24 cellular contexts compared by ENCODE assay signal in the genomic region with DNA sequence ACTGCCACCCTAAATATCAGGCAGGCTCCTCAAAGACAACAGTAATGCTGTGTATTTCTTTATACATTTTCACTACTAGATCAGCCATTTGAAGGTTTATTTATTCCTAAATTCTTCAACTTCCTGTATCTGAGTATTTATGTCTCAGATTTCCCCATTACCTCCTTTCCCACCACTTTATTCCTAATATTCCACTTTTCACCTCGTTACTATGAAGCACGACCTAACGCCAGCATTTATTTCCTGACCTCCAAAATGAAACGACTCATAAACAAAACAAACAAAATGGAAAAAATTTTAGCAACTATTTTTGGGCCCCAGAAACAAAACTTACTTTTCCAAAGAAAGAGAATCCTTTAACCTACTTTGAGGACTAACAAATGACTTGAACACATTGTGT.
DNase-seq lines count a peak whose midpoint lies in the region; ATAC-seq and TF ChIP-seq lines count a peak whose summit lies in the region.
"Had no signal": no experiment of that assay in that cellular context is flagged by ENCODE, and none has a peak within 500 bp of the region (broad histone marks: within the 10 kb centered on the region; RNA-seq: fewer than 3 reads in every experiment).

No MANE protein-coding gene starts in this region.

- H2AK5ac ChIP-seq in trophoblast cell (ENCODE audit: low read length): no peak overlapping the region

- H2BK120ac ChIP-seq in trophoblast cell (ENCODE audit: insufficient read depth, low read length, poor library complexity): peak overlapping the region; percentile 75

- H3K14ac ChIP-seq in trophoblast cell (ENCODE audit: low read length): no peak overlapping the region

- H3K27ac ChIP-seq in hepatocyte: peak overlapping the region; percentile 80
- H3K27ac ChIP-seq in trophoblast cell (ENCODE audit: low read depth, low read length): peak overlapping the region; percentile 90
- no peak overlapping the region for H3K27ac ChIP-seq in spleen
- H3K27ac ChIP-seq: right lobe of liver, WERI-Rb-1 had no signal

- H2AFZ ChIP-seq in hepatocyte (no peak overlapping the region), trophoblast cell (ENCODE audit: insufficient read depth, low read length, poor library complexity) (no peak overlapping the region)

- no peaks in the 10 kb centered on the region for H4K20me1 ChIP-seq in hepatocyte (ENCODE audit: insufficient read depth, poor library complexity, severe bottlenecking)

- peaks cover 61% of the 10 kb centered on the region for H3K79me2 ChIP-seq in hepatocyte
- H3K79me2 ChIP-seq in trophoblast cell (ENCODE audit: control insufficient read depth, insufficient read depth, low read length, poor library complexity): peaks cover 3% of the 10 kb centered on the region

- H3K9me3 ChIP-seq in hepatocyte (ENCODE audit: low read depth): no peaks in the 10 kb centered on the region
- no peaks in the 10 kb centered on the region for H3K9me3 ChIP-seq in trophoblast cell (ENCODE audit: insufficient read depth, low read depth, low read length)
- no peaks in the 10 kb centered on the region for H3K9me3 ChIP-seq in spleen
- H3K9me3 ChIP-seq: right lobe of liver had no signal

- H4K91ac ChIP-seq in trophoblast cell (ENCODE audit: low read depth, low read length): peak overlapping the region; percentile 53

- no peak overlapping the region for H4K12ac ChIP-seq in trophoblast cell (ENCODE audit: low read depth, low read length)

- peaks cover 29% of the 10 kb centered on the region for H3K79me1 ChIP-seq in trophoblast cell (ENCODE audit: low read length)

- no peak overlapping the region for H3K18ac ChIP-seq in trophoblast cell (ENCODE audit: low read length)

- TF ChIP-seq POLR2A in spleen (IDR thresholded peaks at IDR 0.05): no peak

- peak; percentile 27 for DNase-seq in EH (ENCODE audit: low read depth)
- DNase-seq in hepatocyte (ENCODE audit: low spot score): no peak
- no peak for DNase-seq in trophoblast cell
- DNase-seq in ureter (ENCODE audit: low spot score): no peak
- DNase-seq in activated CD4-positive, alpha-beta T cell treated with anti-CD3 and anti-CD28 coated beads, Interleukin-2, amount 50 U/mL, for 4 hours: no peak
- no peak for DNase-seq in spleen
- DNase-seq: activated CD4-positive, alpha-beta T cell treated with anti-CD3 and anti-CD28 coated beads, Interleukin-2, amount 10 ng/mL, durations not matched to agents 7 days and 5 days; activated naive CD4-positive, alpha-beta T cell treated with anti-CD3 and anti-CD28 coated beads, Interleukin-2, amount 50 U/mL, for 16 hours; caudate nucleus; dermis blood vessel endothelial cell; foreskin fibroblast; GF-D8; hippocampal formation; immature natural killer cell; NCI-H1105; NCI-H226; right lobe of liver; stimulated activated CD4-positive, alpha-beta T cell treated with anti-CD3 and anti-CD28 coated beads, Interleukin-15, amount 100 ng/mL, for 24 hours; WERI-Rb-1 had no signal

- H3K4me3 ChIP-seq in WI38 (ENCODE audit: low read depth, low read length): 0 out of 2 replicates have a peak overlapping the region, but pooled peaks have one; percentile 20
- no peak overlapping the region for H3K4me3 ChIP-seq in hepatocyte
- no peak overlapping the region for H3K4me3 ChIP-seq in trophoblast cell (ENCODE audit: low read depth, low read length)
- no peak overlapping the region for H3K4me3 ChIP-seq in spleen
- H3K4me3 ChIP-seq: right lobe of liver had no signal

- TF ChIP-seq CTCF in WI38 (IDR thresholded peaks at IDR 0.05; ENCODE audit: low read depth, low read length): no peak
- no peak for TF ChIP-seq CTCF in hepatocyte (IDR thresholded peaks at IDR 0.05; ENCODE audit: poor library complexity)
- TF ChIP-seq CTCF in spleen (IDR thresholded peaks at IDR 0.05 in 8 of 11, conservative IDR thresholded peaks at IDR 0.05 in 3 of 11): no peak

- 47% methylated on average over 4 of the region's 4 CpGs for WGBS in hepatocyte (ENCODE audit: low lambda C conversion rate, missing lambda C conversion rate)
- 100% methylated on average over 3 of the region's 4 CpGs for WGBS in trophoblast cell (ENCODE audit: extremely low coverage, insufficient coverage, insufficient read length)
- 55 to 76% (median 63%) methylated on average over 4 of the region's 4 CpGs for WGBS in spleen, 5 donors

- H3K4me1 ChIP-seq in hepatocyte (ENCODE audit: insufficient read depth): peaks cover 52% of the 10 kb centered on the region
- peaks cover 16 to 32% of the 10 kb centered on the region in 2 experiments for H3K4me1 ChIP-seq in trophoblast cell (ENCODE audit: control insufficient read depth in 1 of 2, insufficient read depth in 2 of 2, low read length in 2 of 2)
- peaks cover 0 to 25% (median 14%) of the 10 kb centered on the region in 6 donors for H3K4me1 ChIP-seq in spleen
- H3K4me1 ChIP-seq: right lobe of liver had no signal

- H3K4me2 ChIP-seq in hepatocyte (peak overlapping the region; percentile 62), trophoblast cell (ENCODE audit: low read length) (no peak overlapping the region)

- H3K9ac ChIP-seq in trophoblast cell (ENCODE audit: low read length): no peak overlapping the region

- H2BK12ac ChIP-seq in trophoblast cell (ENCODE audit: low read length): no peak overlapping the region

- H3K4ac ChIP-seq in trophoblast cell (ENCODE audit: low read depth, low read length): no peak overlapping the region

- intact Hi-C loops in spleen (cut with DNase I; ENCODE audit: low total_unique reads): no loop called here

- no peak overlapping the region for H2BK5ac ChIP-seq in trophoblast cell (ENCODE audit: low read depth, low read length, poor library complexity)

- no peak overlapping the region for H4K8ac ChIP-seq in trophoblast cell (ENCODE audit: low read depth, low read length)

- H3K36me3 ChIP-seq in hepatocyte (replicated peaks; ENCODE audit: insufficient read depth, low read depth): no peaks in the 10 kb centered on the region
- no peaks in the 10 kb centered on the region for H3K36me3 ChIP-seq in trophoblast cell (ENCODE audit: control insufficient read depth in 1 of 2, insufficient read depth in 2 of 2, low read length in 2 of 2)
- no peaks in the 10 kb centered on the region for H3K36me3 ChIP-seq in spleen
- H3K36me3 ChIP-seq: right lobe of liver, WERI-Rb-1 had no signal

- H3K23ac ChIP-seq in trophoblast cell (ENCODE audit: low read length): no peak overlapping the region

- ATAC-seq in HG03159 (IDR thresholded peaks at IDR 0.05; ENCODE audit: unreplicated experiment): no peak
- ATAC-seq: left lobe of liver; natural killer cell treated with Interleukin-12 subunit alpha and Interleukin-12 subunit beta and Interleukin-15 and Interleukin-18, amount 100 ng/mL, for 72 hours; right lobe of liver; Right ventricle myocardium inferior had no signal

- H3K27me3 ChIP-seq in hepatocyte: no peaks in the 10 kb centered on the region
- H3K27me3 ChIP-seq in trophoblast cell (ENCODE audit: insufficient read depth, low read length): no peaks in the 10 kb centered on the region
- no peaks in the 10 kb centered on the region for H3K27me3 ChIP-seq in spleen (replicated peaks in 1 of 7)
- H3K27me3 ChIP-seq: right lobe of liver had no signal

- H3K9me2 ChIP-seq in hepatocyte (replicated peaks; ENCODE audit: insufficient read depth): no peaks in the 10 kb centered on the region

Comparison
In these comparisons a context has a peak if more than half of its experiments do, and no peak if none do; other contexts are left out.
1. H3K27ac ChIP-seq: peak in hepatocyte (single experiment) and trophoblast cell (single experiment); none in spleen (0 of 8).